21 cellular contexts compared by ENCODE assay signal in the genomic region with DNA sequence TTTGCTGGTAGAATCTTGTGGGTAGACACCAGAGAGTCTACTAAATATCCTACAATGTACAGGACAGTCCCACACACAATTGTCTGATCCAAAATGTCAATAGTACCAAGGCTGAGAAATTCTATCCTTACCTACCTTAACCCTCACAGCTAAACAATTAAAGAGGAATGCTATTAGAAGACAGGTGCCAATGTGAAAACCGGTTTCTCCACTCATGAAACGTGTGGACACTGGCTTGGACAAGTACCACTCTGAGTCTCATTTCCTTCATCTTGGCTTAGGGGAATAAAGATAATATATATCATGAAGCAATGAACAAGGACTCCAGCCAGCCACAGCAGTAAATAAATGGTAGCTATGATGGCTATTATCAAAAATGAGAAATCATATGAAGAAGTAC.
DNase-seq lines count a peak whose midpoint lies in the region; ATAC-seq and TF ChIP-seq lines count a peak whose summit lies in the region.
"Had no signal": no experiment of that assay in that cellular context is flagged by ENCODE, and none has a peak within 500 bp of the region (broad histone marks: within the 10 kb centered on the region; RNA-seq: fewer than 3 reads in every experiment).

No MANE protein-coding gene starts in this region.

- no peaks in the 10 kb centered on the region for H3K27me3 Mint-ChIP-seq in endodermal cell (ENCODE audit: insufficient read depth)
- H3K27me3 Mint-ChIP-seq: activated B cell treated with CpG ODN at 0.5 μM for 24 hours; activated T-helper 17 cell treated with anti-CD3 and anti-CD28 coated beads, Interleukin-2, amount 50 U/mL, for 72 hours had no signal

- no peak overlapping the region for H3K27ac Mint-ChIP-seq in endodermal cell
- H3K27ac Mint-ChIP-seq: activated B cell treated with CpG ODN at 0.5 μM for 24 hours; activated naive CD4-positive, alpha-beta T cell treated with anti-CD3 and anti-CD28 coated beads, Interleukin-2, amount 50 U/mL, for 72 hours; activated T-helper 17 cell treated with anti-CD3 and anti-CD28 coated beads, Interleukin-2, amount 50 U/mL, for 72 hours; stimulated activated effector memory CD8-positive, alpha-beta T cell treated with anti-CD3 and anti-CD28 coated beads, Interleukin-12 subunit alpha, Interleukin-12 subunit beta, amount 100 ng/mL, for 72 hours had no signal

- no peak overlapping the region for H3K4me3 Mint-ChIP-seq in endodermal cell
- H3K4me3 Mint-ChIP-seq: activated B cell treated with CpG ODN at 0.5 μM for 24 hours; activated T-helper 17 cell treated with anti-CD3 and anti-CD28 coated beads, Interleukin-2, amount 50 U/mL, for 72 hours; stimulated activated effector memory CD8-positive, alpha-beta T cell treated with anti-CD3 and anti-CD28 coated beads, Interleukin-12 subunit alpha, Interleukin-12 subunit beta, amount 100 ng/mL, for 72 hours had no signal

- H3K4me1 ChIP-seq in SJCRH30 = no peaks in the 10 kb centered on the region
- no peaks in the 10 kb centered on the region for H3K4me1 ChIP-seq in endodermal cell (ENCODE audit: control insufficient read depth, insufficient read depth, low read length)

- peaks cover 3% of the 10 kb centered on the region for H3K4me1 Mint-ChIP-seq in endodermal cell

- H3K4me3 ChIP-seq in LNCaP clone FGC (ENCODE audit: low read depth, low read length) = no peak overlapping the region
- H3K4me3 ChIP-seq in SJCRH30 = no peak overlapping the region
- no peak overlapping the region for H3K4me3 ChIP-seq in endodermal cell (ENCODE audit: low read length)
- H3K4me3 ChIP-seq: BLaER1, smooth muscle cell, suprapubic skin had no signal

- no peaks in the 10 kb centered on the region for H3K9me3 Mint-ChIP-seq in endodermal cell
- H3K9me3 Mint-ChIP-seq: activated B cell treated with CpG ODN at 0.5 μM for 24 hours; stimulated activated effector memory CD8-positive, alpha-beta T cell treated with anti-CD3 and anti-CD28 coated beads, Interleukin-12 subunit alpha, Interleukin-12 subunit beta, amount 100 ng/mL, for 72 hours had no signal

- peak; percentile 95 for ATAC-seq in esophagus mucosa
- no peak for ATAC-seq in GM19035 (IDR thresholded peaks at IDR 0.05; ENCODE audit: unreplicated experiment)
- ATAC-seq: activated naive CD4-positive, alpha-beta T cell treated with anti-CD3 and anti-CD28 coated beads, Interleukin-2, amount 50 U/mL, for 72 hours; activated T-helper 17 cell treated with anti-CD3 and anti-CD28 coated beads, Interleukin-2, amount 50 U/mL, for 72 hours; stimulated activated effector memory CD8-positive, alpha-beta T cell treated with anti-CD3 and anti-CD28 coated beads, Interleukin-12 subunit alpha, Interleukin-12 subunit beta, amount 100 ng/mL, for 72 hours had no signal

- DNase-seq in DMS153 (lab: John Stamatoyannopoulos, UW) (peak; percentile 52), LNCaP clone FGC (ENCODE audit: low read depth) (peak; percentile 71), NCI-H526 treated with DMSO at 0.1 percent for 48 hours (lab: John Stamatoyannopoulos, UW) (peak; percentile 13), SJCRH30 (no peak), endodermal cell (no peak), superior temporal gyrus (ENCODE audit: extremely low spot score) (no peak)
- DNase-seq: activated B cell treated with CpG ODN at 0.5 μM for 24 hours; activated CD4-positive, alpha-beta T cell treated with anti-CD3 and anti-CD28 coated beads, Interleukin-2, amount 50 U/mL, for 48 hours; activated CD8-positive, alpha-beta memory T cell treated with anti-CD3 and anti-CD28 coated beads, Interleukin-2, amount 50 U/mL, for 4 hours; anterior cingulate cortex; COR-L47; NCI-H2171 treated with DMSO at 0.1 percent for 48 hours; SHP77 treated with DMSO at 0.1 percent for 48 hours had no signal

- H3K27ac ChIP-seq in SJCRH30 (no peak overlapping the region), endodermal cell (ENCODE audit: low read depth, low read length) (no peak overlapping the region)
- H3K27ac ChIP-seq: BLaER1, suprapubic skin had no signal

- H3K36me3 Mint-ChIP-seq in endodermal cell (ENCODE audit: low read depth) = no peaks in the 10 kb centered on the region

- H3K9me3 ChIP-seq in SJCRH30 (replicated peaks) (no peaks in the 10 kb centered on the region), endodermal cell (ENCODE audit: control insufficient read depth, low read length) (no peaks in the 10 kb centered on the region)
- H3K9me3 ChIP-seq: BLaER1, suprapubic skin had no signal

- H3K27me3 ChIP-seq in SJCRH30 = no peaks in the 10 kb centered on the region
- no peaks in the 10 kb centered on the region for H3K27me3 ChIP-seq in endodermal cell (ENCODE audit: control insufficient read depth, insufficient read depth, low read length, poor library complexity, severe bottlenecking)
- H3K27me3 ChIP-seq: BLaER1, suprapubic skin had no signal

- TF ChIP-seq CTCF in LNCaP clone FGC (IDR thresholded peaks at IDR 0.05; ENCODE audit: control insufficient read depth, extremely low read depth, insufficient read depth) = no peak
- no peak for TF ChIP-seq CTCF in endodermal cell (conservative IDR thresholded peaks at IDR 0.05)

- H3K9ac ChIP-seq in endodermal cell (ENCODE audit: extremely low read depth, low read length, poor library complexity, severe bottlenecking) = no peak overlapping the region
- H3K9ac ChIP-seq: BLaER1 had no signal

- 82 to 89% methylated on average over 2 of the region's 2 CpGs for WGBS in endodermal cell (ENCODE audit: insufficient coverage in 1 of 2, insufficient read length in 1 of 2), 2 experiments

- H3K36me3 ChIP-seq in SJCRH30 = no peaks in the 10 kb centered on the region
- no peaks in the 10 kb centered on the region for H3K36me3 ChIP-seq in endodermal cell (ENCODE audit: control insufficient read depth, insufficient read depth, low read length)
- H3K36me3 ChIP-seq: suprapubic skin had no signal

Comparison
In these comparisons a context has a peak if more than half of its experiments do, and no peak if none do; other contexts are left out.
1. DNase-seq: peak in DMS153 (single experiment), LNCaP clone FGC (single experiment) and NCI-H526 treated with DMSO at 0.1 percent for 48 hours (single experiment); none in SJCRH30 (0 of 2), endodermal cell (single experiment) and superior temporal gyrus (single experiment).